9 cellular contexts compared by ENCODE assay signal in genomic region chr17:39200957-39201510, GRCh38. TPM values are rescaled to one million over a fixed set of nuclear protein-coding genes. Genes with fewer than 3 reads are reported as not detected.
DNase-seq lines count a peak whose midpoint lies in the region; ATAC-seq, FAIRE-seq and TF ChIP-seq lines count a peak whose summit lies in the region.
"Had no signal": no experiment of that assay in that cellular context is flagged by ENCODE, and none has a peak within 500 bp of the region (broad histone marks: within the 10 kb centered on the region; RNA-seq: fewer than 3 reads in every experiment).

No MANE protein-coding gene starts in this region.

- 12 to 29% methylated on average over 11 of the region's 11 CpGs for WGBS in sigmoid colon, 2 donors

- H3K79me2 ChIP-seq in fibroblast of lung (ENCODE audit: control insufficient read depth, insufficient read depth, low read length), result peaks cover 33% of the 10 kb centered on the region

- H3K27ac ChIP-seq in RWPE2 (ENCODE audit: poor library complexity, severe bottlenecking), result peak overlapping the region; percentile 78
- peak overlapping the region; percentile 98 for H3K27ac ChIP-seq in fibroblast of lung (ENCODE audit: insufficient read depth, low read length)
- H3K27ac ChIP-seq in sigmoid colon, result peak overlapping the region; percentile 91 to 99 (median 94)

- peak overlapping the region; percentile 79 for H3K4me3 ChIP-seq in RWPE2 (ENCODE audit: severe bottlenecking)
- peak overlapping the region; percentile 61 to 100 (median 76) for H3K4me3 ChIP-seq in fibroblast of lung (replicated peaks in 1 of 4; ENCODE audit: control extremely low read depth in 1 of 4, insufficient read depth in 1 of 4, low read depth in 3 of 4, low read length in 4 of 4)
- peak overlapping the region; percentile 82 to 96 (median 88) for H3K4me3 ChIP-seq in sigmoid colon

- no peaks in the 10 kb centered on the region for H3K9me3 ChIP-seq in RWPE2 (ENCODE audit: severe bottlenecking)
- no peaks in the 10 kb centered on the region for H3K9me3 ChIP-seq in fibroblast of lung (ENCODE audit: control insufficient read depth, insufficient read depth, low read depth, low read length)
- no peaks in the 10 kb centered on the region for H3K9me3 ChIP-seq in sigmoid colon

- H3K36me3 ChIP-seq in RWPE2 (ENCODE audit: low read depth), result peaks cover 49% of the 10 kb centered on the region
- peaks cover 16% of the 10 kb centered on the region for H3K36me3 ChIP-seq in fibroblast of lung (ENCODE audit: control insufficient read depth, insufficient read depth, low read length)
- peaks cover 26 to 43% (median 41%) of the 10 kb centered on the region in 4 donors for H3K36me3 ChIP-seq in sigmoid colon

- H3K27me3 ChIP-seq in RWPE2 (ENCODE audit: insufficient read depth, poor library complexity, severe bottlenecking), result no peaks in the 10 kb centered on the region
- H3K27me3 ChIP-seq in fibroblast of lung (ENCODE audit: control insufficient read depth, insufficient read depth, low read length), result no peaks in the 10 kb centered on the region
- H3K27me3 ChIP-seq in sigmoid colon, result no peaks in the 10 kb centered on the region

- H4K20me1 ChIP-seq in fibroblast of lung (ENCODE audit: control insufficient read depth, extremely low read depth, insufficient read depth, low read length), result no peaks in the 10 kb centered on the region

- intact Hi-C loops in sigmoid colon (cut with DNase I), result loop anchor here (10.0 kb wide), 1 partner anchor 554 kb away; no protein-coding TSS in a partner anchor

- DNase-seq in GM12892 (ENCODE audit: insufficient read length), result no peak
- no peak for DNase-seq in RWPE2 (ENCODE audit: low spot score)
- DNase-seq in fibroblast of lung (ENCODE audit: low read depth in 2 of 2), result no peak
- no peak for DNase-seq in sigmoid colon
- DNase-seq in NCI-H2029 treated with DMSO at 0.1 percent for 48 hours (lab: John Stamatoyannopoulos, UW), result no peak
- DNase-seq in stimulated activated CD8-positive, alpha-beta memory T cell treated with anti-CD3 and anti-CD28 coated beads, Interleukin-4, amount 100 ng/mL, for 48 hours, result no peak
- no peak for DNase-seq in urothelium cell line (ENCODE audit: low spot score)
- no peak for DNase-seq in frontal cortex (ENCODE audit: low spot score in 2 of 2)

- H3K4me1 ChIP-seq in RWPE2 (ENCODE audit: insufficient read depth, poor library complexity, severe bottlenecking) (peaks cover 6% of the 10 kb centered on the region), fibroblast of lung (ENCODE audit: control insufficient read depth, extremely low read depth, insufficient read depth, low read length) (peaks cover 11% of the 10 kb centered on the region), sigmoid colon (peaks cover 0 to 52% (median 42%) of the 10 kb centered on the region in 4 donors)

- TF ChIP-seq CTCF in RWPE2 (IDR thresholded peaks at IDR 0.05; ENCODE audit: poor library complexity, severe bottlenecking), result no peak
- TF ChIP-seq CTCF in fibroblast of lung (conservative IDR thresholded peaks at IDR 0.05 in 1 of 2, IDR thresholded peaks at IDR 0.05 in 1 of 2; ENCODE audit: low read depth in 1 of 2, low read length in 2 of 2), result no peak
- no peak for TF ChIP-seq CTCF in sigmoid colon (IDR thresholded peaks at IDR 0.05)

- TF ChIP-seq POLR2A in GM12892 (IDR thresholded peaks at IDR 0.05; ENCODE audit: low read depth, low read length) (peak; percentile 45; the same call in 1 of the 2 replicates), sigmoid colon (IDR thresholded peaks at IDR 0.05) (no peak)

- no peak overlapping the region for H2AFZ ChIP-seq in fibroblast of lung (ENCODE audit: low read length)

- ATAC-seq in RWPE2 (ENCODE audit: low read depth), result no peak

- FAIRE-seq in GM12892 (lab: Jason Lieb, UNC), result no peak
- no peak for FAIRE-seq in urothelium cell line (lab: Jason Lieb, UNC)
- FAIRE-seq in frontal cortex (lab: Jason Lieb, UNC), result no peak

- TF ChIP-seq EP300 in sigmoid colon (IDR thresholded peaks at IDR 0.05), result no peak

- H3K4me2 ChIP-seq in fibroblast of lung (ENCODE audit: extremely low read depth, insufficient read depth, low read length), result peak overlapping the region; percentile 100

- H3K9ac ChIP-seq in fibroblast of lung (ENCODE audit: insufficient read depth, low read length), result peak overlapping the region; percentile 88

RNA-seq across cellular contexts. Expression of gene RPL19, which starts 1.0 kb away (rescaled TPM):
- 5,032 TPM for polyA plus RNA-seq in GM12892 (2012; ENCODE audit: missing spikeins)
- 1,378 and 1,996 TPM in 2 replicates for total RNA-seq in fibroblast of lung
- polyA plus RNA-seq in fibroblast of lung, result 1,814 and 2,237 TPM in 2 replicates
- 2,049 and 2,331 TPM in 2 replicates for polyA plus RNA-seq in fibroblast of lung (2012)
- 547 and 575 TPM in 2 replicates for polyA minus RNA-seq in fibroblast of lung (ENCODE audit: low replicate concordance)
- total RNA-seq in sigmoid colon, result 1,000 to 10,000 TPM; 3,053 to 4,685 (median 3,950) TPM
- 1,000 to 10,000 TPM; 2,689 to 4,258 (median 3,169) TPM for polyA plus RNA-seq in sigmoid colon
- 1,210 TPM for total RNA-seq in frontal cortex

RNA-seq across cellular contexts. Expression of gene CACNB1, which starts 3.6 kb away (rescaled TPM):
- polyA plus RNA-seq in GM12892 (2012; ENCODE audit: missing spikeins), result 4.6 TPM
- total RNA-seq in fibroblast of lung (2.3 and 5.9 TPM in 2 replicates), sigmoid colon (1 to 10 TPM; 5.3 to 8.0 (median 7.4) TPM), frontal cortex (14.3 TPM)
- polyA plus RNA-seq in fibroblast of lung (4.2 and 5.7 TPM in 2 replicates), sigmoid colon (10 to 100 TPM in 1 of 3 donors, 1 to 10 TPM in 2; 3.0 to 11.6 (median 8.1) TPM)
- polyA plus RNA-seq in fibroblast of lung (2012), result 4.6 and 6.2 TPM in 2 replicates
- 5.1 and 5.8 TPM in 2 replicates for polyA minus RNA-seq in fibroblast of lung (ENCODE audit: low replicate concordance)

RNA-seq across cellular contexts. Expression of gene STAC2, which starts 24.7 kb away (rescaled TPM):
- polyA plus RNA-seq in GM12892 (2012; ENCODE audit: missing spikeins), result not detected
- total RNA-seq in fibroblast of lung (under 0.01 TPM in 1 of 2 replicates, not detected in the other), sigmoid colon (1 to 10 TPM in 1 of 4 donors, under 1 TPM in 3; 0.16 to 1.1 (median 0.31) TPM), frontal cortex (under 0.01 TPM)
- polyA plus RNA-seq in fibroblast of lung (0.01 TPM in 1 of 2 replicates, not detected in the other), sigmoid colon (under 1 TPM in 2 of 3 donors, not detected in 1; under 0.01 to 0.47 TPM)
- not detected in 2 replicates for polyA plus RNA-seq in fibroblast of lung (2012)
- polyA minus RNA-seq in fibroblast of lung (ENCODE audit: low replicate concordance), result not detected in 2 replicates
- total RNA-seq: dermis microvascular lymphatic vessel endothelial cell had no signal

RNA-seq across cellular contexts. Expression of gene ARL5C, which starts 35.1 kb away (rescaled TPM):
- not detected for polyA plus RNA-seq in GM12892 (2012; ENCODE audit: missing spikeins)
- not detected in 2 replicates for total RNA-seq in fibroblast of lung
- not detected in 2 replicates for polyA plus RNA-seq in fibroblast of lung
- not detected in 2 replicates for polyA plus RNA-seq in fibroblast of lung (2012)
- polyA minus RNA-seq in fibroblast of lung (ENCODE audit: low replicate concordance), result not detected in 2 replicates
- total RNA-seq in sigmoid colon, result under 1 TPM in 1 of 4 donors, not detected in 3; 0.28 TPM
- not detected for polyA plus RNA-seq in sigmoid colon
- total RNA-seq in frontal cortex, result not detected
- total RNA-seq: dermis microvascular lymphatic vessel endothelial cell had no signal

RNA-seq across cellular contexts. Expression of gene PLXDC1, which starts 49.6 kb away (rescaled TPM):
- polyA plus RNA-seq in GM12892 (2012; ENCODE audit: missing spikeins), result not detected
- total RNA-seq in fibroblast of lung, result 4.1 and 6.3 TPM in 2 replicates
- polyA plus RNA-seq in fibroblast of lung, result 4.7 and 5.8 TPM in 2 replicates
- 2.8 and 4.2 TPM in 2 replicates for polyA plus RNA-seq in fibroblast of lung (2012)
- 9.7 and 17.0 TPM in 2 replicates for polyA minus RNA-seq in fibroblast of lung (ENCODE audit: low replicate concordance)
- total RNA-seq in sigmoid colon, result 10 to 100 TPM in 3 of 4 donors, 1 to 10 TPM in 1; 6.2 to 13.0 (median 10.3) TPM
- polyA plus RNA-seq in sigmoid colon, result 1 to 10 TPM; 1.4 to 4.8 (median 3.6) TPM
- total RNA-seq in frontal cortex, result 9.8 TPM
- total RNA-seq: dermis microvascular lymphatic vessel endothelial cell had no signal
